Comparison of ENCODE assay signal across 22 cellular contexts in the genomic region with DNA sequence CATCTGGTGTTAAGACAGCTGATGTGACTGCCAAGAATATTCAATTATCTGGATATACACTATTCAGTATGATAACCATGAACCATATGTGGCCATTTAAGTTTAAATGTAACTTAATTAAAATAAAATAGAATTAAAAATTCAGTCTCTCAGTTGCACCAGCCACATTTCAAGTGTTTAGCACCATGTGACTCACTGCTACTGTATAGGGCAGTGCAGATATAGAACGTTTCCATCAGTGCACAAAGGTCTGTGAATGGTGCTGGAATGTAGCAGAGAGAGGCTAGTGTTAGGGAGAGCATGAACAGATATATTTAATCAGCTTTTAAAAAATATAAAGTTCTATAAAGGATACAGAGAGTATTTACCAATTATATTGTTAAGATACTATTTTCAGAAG.
"Had no signal": no experiment of that assay in that cellular context is flagged by ENCODE, and none has a peak within 500 bp of the region (broad histone marks: within the 10 kb centered on the region; RNA-seq: fewer than 3 reads in every experiment).

No MANE protein-coding gene starts in this region.

- H3K27me3 ChIP-seq: brain microvascular endothelial cell, MG63 had no signal

- H3K27me3 Mint-ChIP-seq: activated naive CD4-positive, alpha-beta T cell treated with anti-CD3 and anti-CD28 coated beads, Interleukin-2, amount 50 U/mL, for 24 hours had no signal

- ATAC-seq: activated CD8-positive, alpha-beta T cell treated with anti-CD3 and anti-CD28 coated beads, Interleukin-2, amount 10 ng/mL, durations not matched to agents 7 days and 5 days; PC-3; WTC11 had no signal

- H3K9me3 ChIP-seq: MG63 had no signal

- H3K27ac Mint-ChIP-seq: activated CD8-positive, alpha-beta T cell treated with anti-CD3 and anti-CD28 coated beads, Interleukin-2, amount 10 ng/mL, durations not matched to agents 7 days and 5 days; WTC11 had no signal

- DNase-seq: activated CD4-positive, alpha-beta T cell treated with anti-CD3 and anti-CD28 coated beads for 48 hours; activated CD4-positive, alpha-beta T cell treated with anti-CD3 and anti-CD28 coated beads, Interleukin-2, amount 50 U/mL, for 4 hours; activated CD4-positive, CD25-positive, alpha-beta regulatory T cell treated with anti-CD3 and anti-CD28 coated beads, Interleukin-2, amount 50 U/mL, for 72 hours; activated CD8-positive, alpha-beta memory T cell treated with anti-CD3 and anti-CD28 coated beads, Interleukin-2, amount 50 U/mL, for 48 hours; activated CD8-positive, alpha-beta T cell treated with anti-CD3 and anti-CD28 coated beads, Interleukin-2, amount 10 ng/mL, durations not matched to agents 7 days and 5 days; activated T-cell treated with anti-CD3 and anti-CD28 coated beads, Interleukin-2, amount 50 U/mL, for 1 hour; brain microvascular endothelial cell; cerebellar nuclear complex; MG63; MV-4-11; NCI-H1105 treated with DMSO at 0.1 percent for 48 hours; NCI-H1436 treated with DMSO at 0.1 percent for 48 hours; NCI-H187; NCI-H2081; NCI-H2171; NCI-H226; NCI-H510A treated with DMSO at 0.1 percent for 48 hours; PC-3; SHP77 treated with DMSO at 0.1 percent for 48 hours; T-helper 1 cell had no signal

- H3K4me3 ChIP-seq: MG63 had no signal

- H3K4me3 Mint-ChIP-seq: activated CD8-positive, alpha-beta T cell treated with anti-CD3 and anti-CD28 coated beads, Interleukin-2, amount 10 ng/mL, durations not matched to agents 7 days and 5 days; activated naive CD4-positive, alpha-beta T cell treated with anti-CD3 and anti-CD28 coated beads, Interleukin-2, amount 50 U/mL, for 24 hours; WTC11 had no signal

- H3K27ac ChIP-seq: brain microvascular endothelial cell had no signal

- H3K9me3 Mint-ChIP-seq: activated naive CD4-positive, alpha-beta T cell treated with anti-CD3 and anti-CD28 coated beads, Interleukin-2, amount 50 U/mL, for 24 hours; WTC11 had no signal
